Comparison of ENCODE assay signal across 10 cellular contexts in the genomic region with DNA sequence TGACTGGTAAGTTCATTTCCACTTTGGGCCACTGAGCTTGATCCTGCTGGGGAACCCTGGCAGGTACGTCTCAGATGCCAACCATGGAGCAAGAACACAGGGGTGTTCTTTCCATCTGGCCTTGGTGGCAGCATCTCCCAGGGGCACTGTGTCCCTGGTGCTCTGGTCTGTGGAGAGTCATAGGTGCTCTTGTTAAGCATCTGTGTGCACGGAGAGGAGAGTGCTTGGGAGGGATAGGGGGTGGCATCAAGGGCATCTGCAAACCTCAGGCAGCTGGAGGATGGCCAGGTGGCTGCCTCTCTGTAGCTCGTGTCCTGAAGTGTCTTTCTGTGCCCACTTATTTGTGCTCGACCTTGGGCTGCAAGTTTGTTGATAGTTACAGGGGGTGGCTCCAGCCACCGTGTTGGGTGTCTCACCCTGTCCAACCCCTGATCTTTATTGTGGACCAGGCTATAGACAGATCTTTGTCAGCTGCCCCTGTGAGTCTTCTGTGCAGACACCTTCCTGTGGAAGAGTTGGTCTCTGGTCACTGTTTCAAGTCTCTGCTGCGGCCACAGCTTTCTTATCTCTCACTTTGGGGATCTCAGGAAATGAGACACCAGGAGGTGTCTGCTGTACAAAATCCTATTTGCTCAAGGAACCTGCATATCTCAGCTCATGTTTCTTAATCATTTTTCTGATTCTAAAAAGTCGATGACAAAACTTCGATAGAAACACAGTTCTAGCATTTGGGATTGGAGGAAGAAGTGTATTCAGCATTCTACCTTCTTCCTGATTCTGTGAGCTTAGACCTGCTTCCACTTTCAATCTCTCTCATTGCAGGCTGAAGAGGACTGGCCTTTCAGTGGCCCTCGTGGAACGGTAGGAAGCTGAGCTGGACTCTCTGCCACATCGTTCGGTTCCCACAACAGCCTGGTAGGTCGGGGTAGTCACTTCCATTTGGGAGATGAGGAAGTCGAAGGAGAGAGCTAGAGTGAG. TPM values are rescaled to one million over a fixed set of nuclear protein-coding genes. Genes with fewer than 3 reads are reported as not detected.
DNase-seq lines count a peak whose midpoint lies in the region; ATAC-seq lines count a peak whose summit lies in the region.
"Had no signal": no experiment of that assay in that cellular context is flagged by ENCODE, and none has a peak within 500 bp of the region (broad histone marks: within the 10 kb centered on the region; RNA-seq: fewer than 3 reads in every experiment).

No MANE protein-coding gene starts in this region.

- H3K27ac Mint-ChIP-seq in activated CD4-positive, alpha-beta T cell treated with anti-CD3 and anti-CD28 coated beads, Interleukin-2, amount 10 ng/mL, durations not matched to agents 7 days and 5 days: peak overlapping the region; percentile 86
- peak overlapping the region; percentile 86 for H3K27ac Mint-ChIP-seq in activated T-helper 1 cell treated with anti-CD3 and anti-CD28 coated beads, Interleukin-12 subunit alpha, Interleukin-12 subunit beta, Interleukin-2, Interleukin-4 antibody, amounts not matched to agents 30 ng/mL and 10 ng/mL and 1 ng/mL, durations not matched to agents 14 hours and 24 hours and 36 hours
- peak overlapping the region; percentile 90 for H3K27ac Mint-ChIP-seq in stimulated activated effector memory CD8-positive, alpha-beta T cell treated with anti-CD3 and anti-CD28 coated beads, Interleukin-12 subunit alpha, Interleukin-12 subunit beta, amount 100 ng/mL, for 72 hours

- intact Hi-C loops in activated T-helper 1 cell treated with anti-CD3 and anti-CD28 coated beads, Interleukin-12 subunit alpha, Interleukin-12 subunit beta, Interleukin-2, Interleukin-4 antibody, amounts not matched to agents 30 ng/mL and 10 ng/mL and 1 ng/mL, durations not matched to agents 14 hours and 24 hours and 36 hours (cut with micrococcal nuclease): no loop called here

- POLR2A ChIA-PET in activated CD4-positive, alpha-beta T cell treated with anti-CD3 and anti-CD28 coated beads, Interleukin-2, amount 10 ng/mL, durations not matched to agents 7 days and 5 days (lab: Charles Lee): interaction anchor here (0.7 kb wide), 1 partner anchor 21 kb away, joined by 3 read pairs; no protein-coding TSS in a partner anchor

- no peaks in the 10 kb centered on the region for H3K27me3 Mint-ChIP-seq in activated CD4-positive, alpha-beta T cell treated with anti-CD3 and anti-CD28 coated beads, Interleukin-2, amount 10 ng/mL, durations not matched to agents 7 days and 5 days
- H3K27me3 Mint-ChIP-seq in activated T-helper 1 cell treated with anti-CD3 and anti-CD28 coated beads, Interleukin-12 subunit alpha, Interleukin-12 subunit beta, Interleukin-2, Interleukin-4 antibody, amounts not matched to agents 30 ng/mL and 10 ng/mL and 1 ng/mL, durations not matched to agents 14 hours and 24 hours and 36 hours (ENCODE audit: insufficient read depth): peaks cover 3% of the 10 kb centered on the region

- peaks cover 45% of the 10 kb centered on the region for H3K4me1 Mint-ChIP-seq in activated CD4-positive, alpha-beta T cell treated with anti-CD3 and anti-CD28 coated beads, Interleukin-2, amount 10 ng/mL, durations not matched to agents 7 days and 5 days
- H3K4me1 Mint-ChIP-seq in activated T-helper 1 cell treated with anti-CD3 and anti-CD28 coated beads, Interleukin-12 subunit alpha, Interleukin-12 subunit beta, Interleukin-2, Interleukin-4 antibody, amounts not matched to agents 30 ng/mL and 10 ng/mL and 1 ng/mL, durations not matched to agents 14 hours and 24 hours and 36 hours (ENCODE audit: low read depth): peaks cover 49% of the 10 kb centered on the region
- H3K4me1 Mint-ChIP-seq in stimulated activated effector memory CD8-positive, alpha-beta T cell treated with anti-CD3 and anti-CD28 coated beads, Interleukin-12 subunit alpha, Interleukin-12 subunit beta, amount 100 ng/mL, for 72 hours: peaks cover 50% of the 10 kb centered on the region

- no peaks in the 10 kb centered on the region for H3K9me3 Mint-ChIP-seq in activated CD4-positive, alpha-beta T cell treated with anti-CD3 and anti-CD28 coated beads, Interleukin-2, amount 10 ng/mL, durations not matched to agents 7 days and 5 days
- H3K9me3 Mint-ChIP-seq in activated T-helper 1 cell treated with anti-CD3 and anti-CD28 coated beads, Interleukin-12 subunit alpha, Interleukin-12 subunit beta, Interleukin-2, Interleukin-4 antibody, amounts not matched to agents 30 ng/mL and 10 ng/mL and 1 ng/mL, durations not matched to agents 14 hours and 24 hours and 36 hours: no peaks in the 10 kb centered on the region
- no peaks in the 10 kb centered on the region for H3K9me3 Mint-ChIP-seq in stimulated activated effector memory CD8-positive, alpha-beta T cell treated with anti-CD3 and anti-CD28 coated beads, Interleukin-12 subunit alpha, Interleukin-12 subunit beta, amount 100 ng/mL, for 72 hours

- no peak for DNase-seq in activated CD4-positive, alpha-beta T cell treated with anti-CD3 and anti-CD28 coated beads, Interleukin-2, amount 10 ng/mL, durations not matched to agents 7 days and 5 days
- no peak for DNase-seq in activated CD4-positive, alpha-beta T cell treated with anti-CD3 and anti-CD28 coated beads for 4 hours
- DNase-seq in activated T-helper 1 cell treated with anti-CD3 and anti-CD28 coated beads, Interleukin-12 subunit alpha, Interleukin-12 subunit beta, Interleukin-2, Interleukin-4 antibody, amounts not matched to agents 30 ng/mL and 10 ng/mL and 1 ng/mL, durations not matched to agents 14 hours and 24 hours and 36 hours (ENCODE audit: low spot score): no peak
- no peak for DNase-seq in stimulated activated effector memory CD8-positive, alpha-beta T cell treated with anti-CD3 and anti-CD28 coated beads, Interleukin-12 subunit alpha, Interleukin-12 subunit beta, amount 100 ng/mL, for 72 hours (ENCODE audit: low spot score in 2 of 2)
- DNase-seq in NCI-H1436 (lab: John Stamatoyannopoulos, UW): no peak
- no peak for DNase-seq in NCI-H524 treated with DMSO at 0.1 percent for 48 hours (lab: John Stamatoyannopoulos, UW)
- DNase-seq: AML-193, NCI-H774 had no signal

- CTCF ChIA-PET in activated CD4-positive, alpha-beta T cell treated with anti-CD3 and anti-CD28 coated beads, Interleukin-2, amount 10 ng/mL, durations not matched to agents 7 days and 5 days (lab: Charles Lee): interaction anchor here (0.9 to 1.7 kb wide), 12 partner anchors 12 to 346 kb away, joined by 3 to 5 read pairs (median 3); partner anchors contain the start of genes GIMAP8, REPIN1 and ZNF775

- H3K4me3 Mint-ChIP-seq in activated CD4-positive, alpha-beta T cell treated with anti-CD3 and anti-CD28 coated beads, Interleukin-2, amount 10 ng/mL, durations not matched to agents 7 days and 5 days: peak overlapping the region; percentile 69
- peak overlapping the region; percentile 83 for H3K4me3 Mint-ChIP-seq in activated T-helper 1 cell treated with anti-CD3 and anti-CD28 coated beads, Interleukin-12 subunit alpha, Interleukin-12 subunit beta, Interleukin-2, Interleukin-4 antibody, amounts not matched to agents 30 ng/mL and 10 ng/mL and 1 ng/mL, durations not matched to agents 14 hours and 24 hours and 36 hours
- peak overlapping the region; percentile 68 for H3K4me3 Mint-ChIP-seq in stimulated activated effector memory CD8-positive, alpha-beta T cell treated with anti-CD3 and anti-CD28 coated beads, Interleukin-12 subunit alpha, Interleukin-12 subunit beta, amount 100 ng/mL, for 72 hours

- H3K36me3 Mint-ChIP-seq in activated CD4-positive, alpha-beta T cell treated with anti-CD3 and anti-CD28 coated beads, Interleukin-2, amount 10 ng/mL, durations not matched to agents 7 days and 5 days (ENCODE audit: low read depth): peaks cover 2% of the 10 kb centered on the region
- H3K36me3 Mint-ChIP-seq in activated T-helper 1 cell treated with anti-CD3 and anti-CD28 coated beads, Interleukin-12 subunit alpha, Interleukin-12 subunit beta, Interleukin-2, Interleukin-4 antibody, amounts not matched to agents 30 ng/mL and 10 ng/mL and 1 ng/mL, durations not matched to agents 14 hours and 24 hours and 36 hours (ENCODE audit: low read depth): peaks cover 2% of the 10 kb centered on the region
- H3K36me3 Mint-ChIP-seq in stimulated activated effector memory CD8-positive, alpha-beta T cell treated with anti-CD3 and anti-CD28 coated beads, Interleukin-12 subunit alpha, Interleukin-12 subunit beta, amount 100 ng/mL, for 72 hours: no peaks in the 10 kb centered on the region

- peak; percentile 37 for ATAC-seq in HG02885 (IDR thresholded peaks at IDR 0.05; ENCODE audit: poor library complexity, unreplicated experiment)
- ATAC-seq in stimulated activated effector memory CD8-positive, alpha-beta T cell treated with anti-CD3 and anti-CD28 coated beads, Interleukin-12 subunit alpha, Interleukin-12 subunit beta, amount 100 ng/mL, for 72 hours: peak; percentile 65
- ATAC-seq in HG02571 (IDR thresholded peaks at IDR 0.05; ENCODE audit: unreplicated experiment): no peak

RNA-seq across cellular contexts. Expression of gene GIMAP8, which starts 17.2 kb away (rescaled TPM):
- 10 to 100 TPM; 35.9 to 36.3 TPM for total RNA-seq in activated CD4-positive, alpha-beta T cell treated with anti-CD3 and anti-CD28 coated beads, Interleukin-2, amount 10 ng/mL, durations not matched to agents 7 days and 5 days
- 9.2 and 9.4 TPM in 2 replicates for total RNA-seq in activated T-helper 1 cell treated with anti-CD3 and anti-CD28 coated beads, Interleukin-12 subunit alpha, Interleukin-12 subunit beta, Interleukin-2, Interleukin-4 antibody, amounts not matched to agents 30 ng/mL and 10 ng/mL and 1 ng/mL, durations not matched to agents 14 hours and 24 hours and 36 hours

RNA-seq across cellular contexts. Expression of gene ZNF775, which starts 54.1 kb away (rescaled TPM):
- total RNA-seq in activated CD4-positive, alpha-beta T cell treated with anti-CD3 and anti-CD28 coated beads, Interleukin-2, amount 10 ng/mL, durations not matched to agents 7 days and 5 days: 1 to 10 TPM; 4.2 to 4.4 TPM
- total RNA-seq in activated T-helper 1 cell treated with anti-CD3 and anti-CD28 coated beads, Interleukin-12 subunit alpha, Interleukin-12 subunit beta, Interleukin-2, Interleukin-4 antibody, amounts not matched to agents 30 ng/mL and 10 ng/mL and 1 ng/mL, durations not matched to agents 14 hours and 24 hours and 36 hours: 3.9 and 4.5 TPM in 2 replicates
